ENCODE assay signal across 21 cellular contexts in the genomic region with DNA sequence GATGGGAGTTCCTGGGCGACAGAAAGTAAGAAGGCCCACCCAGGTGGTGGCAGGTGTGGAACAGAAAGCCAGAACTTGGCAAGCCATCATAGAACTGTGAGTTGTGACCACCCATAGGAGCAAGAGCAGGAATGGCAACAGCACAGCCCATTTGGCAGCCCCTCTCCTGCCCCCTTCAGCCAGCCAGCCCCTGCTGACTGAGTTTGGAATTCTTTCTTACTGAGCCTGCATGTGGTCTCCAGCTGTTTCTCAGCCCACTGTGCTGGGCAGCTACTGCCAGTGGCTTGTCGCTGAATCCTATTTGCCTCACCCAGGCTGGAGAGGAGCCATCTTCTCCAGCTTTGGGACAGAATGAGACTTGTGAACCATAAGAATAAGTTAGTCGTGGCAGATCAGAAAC. TPM values are rescaled to one million over a fixed set of nuclear protein-coding genes. Genes with fewer than 3 reads are reported as not detected.
"Had no signal": no experiment of that assay in that cellular context is flagged by ENCODE, and none has a peak within 500 bp of the region (broad histone marks: within the 10 kb centered on the region; RNA-seq: fewer than 3 reads in every experiment).

No MANE protein-coding gene starts in this region.

- H3K36me3 ChIP-seq: gastrocnemius medialis, heart left ventricle, left ventricle myocardium inferior, tibial artery, uterus had no signal

- H3K27ac Mint-ChIP-seq: activated naive CD4-positive, alpha-beta T cell treated with anti-CD3 and anti-CD28 coated beads for 36 hours; activated naive CD8-positive, alpha-beta T cell treated with anti-CD3 and anti-CD28 coated beads, Interleukin-2, amount 50 U/mL, for 24 hours; activated T-helper 2 cell treated with anti-CD3 and anti-CD28 coated beads, Interferon-gamma antibody, Interleukin-2, Interleukin-4, amounts not matched to agents 10 μg/mL and 5 μg/mL and 100 μg/mL, durations not matched to agents 14 hours and 24 hours and 36 hours; memory B cell; natural killer cell had no signal

- H3K4me1 Mint-ChIP-seq: activated naive CD8-positive, alpha-beta T cell treated with anti-CD3 and anti-CD28 coated beads, Interleukin-2, amount 50 U/mL, for 24 hours; memory B cell; natural killer cell had no signal

- DNase-seq: activated CD4-positive, alpha-beta T cell treated with anti-CD3 and anti-CD28 coated beads, Interleukin-2, amount 50 U/mL, for 48 hours; activated naive CD4-positive, alpha-beta T cell treated with anti-CD3 and anti-CD28 coated beads for 36 hours; activated naive CD8-positive, alpha-beta T cell treated with anti-CD3 and anti-CD28 coated beads, Interleukin-2, amount 50 U/mL, for 24 hours; activated T-cell treated with anti-CD3 and anti-CD28 coated beads, Interleukin-2, amount 50 U/mL, for 1 hour; aorta; cortex of kidney; effector CD8-positive, alpha-beta T cell; gastrocnemius medialis; heart left ventricle; left ventricle myocardium inferior; natural killer cell; occipital lobe; small intestine; stimulated activated CD4-positive, alpha-beta T cell treated with anti-CD3 and anti-CD28 coated beads, Interleukin-4, amount 100 ng/mL, for 24 hours; stimulated activated naive CD4-positive, alpha-beta T cell; tibial artery; uterus had no signal

- H3K4me3 Mint-ChIP-seq: activated naive CD4-positive, alpha-beta T cell treated with anti-CD3 and anti-CD28 coated beads for 36 hours; activated naive CD8-positive, alpha-beta T cell treated with anti-CD3 and anti-CD28 coated beads, Interleukin-2, amount 50 U/mL, for 24 hours; memory B cell; natural killer cell had no signal

- H3K4me3 ChIP-seq: gastrocnemius medialis, heart left ventricle, left ventricle myocardium inferior, tibial artery, uterus had no signal

- H3K4me1 ChIP-seq: gastrocnemius medialis, heart left ventricle, left ventricle myocardium inferior, tibial artery, uterus had no signal

- ATAC-seq: activated naive CD8-positive, alpha-beta T cell treated with anti-CD3 and anti-CD28 coated beads, Interleukin-2, amount 50 U/mL, for 24 hours; gastrocnemius medialis; heart left ventricle; natural killer cell had no signal

- H3K27me3 ChIP-seq: gastrocnemius medialis, heart left ventricle, tibial artery, uterus had no signal

- H3K27ac ChIP-seq: gastrocnemius medialis, heart left ventricle, left ventricle myocardium inferior, tibial artery, uterus had no signal

- FAIRE-seq: keratinocyte, small intestine had no signal

- H3K9me3 Mint-ChIP-seq: activated naive CD4-positive, alpha-beta T cell treated with anti-CD3 and anti-CD28 coated beads for 36 hours; activated naive CD8-positive, alpha-beta T cell treated with anti-CD3 and anti-CD28 coated beads, Interleukin-2, amount 50 U/mL, for 24 hours; activated T-helper 2 cell treated with anti-CD3 and anti-CD28 coated beads, Interferon-gamma antibody, Interleukin-2, Interleukin-4, amounts not matched to agents 10 μg/mL and 5 μg/mL and 100 μg/mL, durations not matched to agents 14 hours and 24 hours and 36 hours; memory B cell; natural killer cell had no signal

- H3K9me3 ChIP-seq: gastrocnemius medialis, tibial artery, uterus had no signal

- H3K36me3 Mint-ChIP-seq: memory B cell, natural killer cell had no signal

- H3K27me3 Mint-ChIP-seq: memory B cell had no signal

RNA-seq across cellular contexts. Expression of gene CNMD, which starts 28.3 kb away (rescaled TPM):
- total RNA-seq: activated naive CD4-positive, alpha-beta T cell treated with anti-CD3 and anti-CD28 coated beads for 36 hours; activated T-helper 2 cell treated with anti-CD3 and anti-CD28 coated beads, Interferon-gamma antibody, Interleukin-2, Interleukin-4, amounts not matched to agents 10 μg/mL and 5 μg/mL and 100 μg/mL, durations not matched to agents 14 hours and 24 hours and 36 hours; aorta; gastrocnemius medialis; heart left ventricle; left ventricle myocardium inferior; natural killer cell; posterior vena cava; uterus had no signal
- polyA plus RNA-seq: aorta, heart left ventricle, keratinocyte had no signal
